ENCODE assay signal across 29 cellular contexts in genomic region chr2:12389354-12390045, GRCh38.
DNase-seq lines count a peak whose midpoint lies in the region; ATAC-seq, FAIRE-seq and TF ChIP-seq lines count a peak whose summit lies in the region.
"Had no signal": no experiment of that assay in that cellular context is flagged by ENCODE, and none has a peak within 500 bp of the region (broad histone marks: within the 10 kb centered on the region; RNA-seq: fewer than 3 reads in every experiment).

No MANE protein-coding gene starts in this region.

- H3K36me3 Mint-ChIP-seq in HFFc6 (ENCODE audit: low read depth), result no peaks in the 10 kb centered on the region
- H3K36me3 Mint-ChIP-seq in chondrocyte (ENCODE audit: low read depth), result no peaks in the 10 kb centered on the region
- no peaks in the 10 kb centered on the region for H3K36me3 Mint-ChIP-seq in stimulated activated effector memory CD8-positive, alpha-beta T cell treated with anti-CD3 and anti-CD28 coated beads, Interleukin-12 subunit alpha, Interleukin-12 subunit beta, amount 100 ng/mL, for 72 hours
- H3K36me3 Mint-ChIP-seq: IgD-negative memory B cell; natural killer cell treated with Interleukin-12 subunit alpha and Interleukin-12 subunit beta and Interleukin-15 and Interleukin-18, amount 100 ng/mL, for 72 hours had no signal

- TF ChIP-seq POLR2A in suprapubic skin (IDR thresholded peaks at IDR 0.05), result no peak

- H3K27ac ChIP-seq in keratinocyte (ENCODE audit: control insufficient read depth, insufficient read depth, low read length), result no peak overlapping the region
- no peak overlapping the region for H3K27ac ChIP-seq in suprapubic skin
- H3K27ac ChIP-seq: brain microvascular endothelial cell, C4-2B, epithelial cell of prostate, heart left ventricle, RWPE1, skin epidermis, vagina had no signal

- H3K36me3 ChIP-seq in keratinocyte (ENCODE audit: control insufficient read depth in 2 of 2, extremely low read depth in 1 of 2, insufficient read depth in 2 of 2, low read length in 2 of 2) (no peaks in the 10 kb centered on the region), suprapubic skin (no peaks in the 10 kb centered on the region)
- H3K36me3 ChIP-seq: brain microvascular endothelial cell, heart left ventricle, vagina had no signal

- peaks cover 7% of the 10 kb centered on the region for H3K4me1 ChIP-seq in keratinocyte (ENCODE audit: control insufficient read depth, extremely low read depth, insufficient read depth, low read length)
- no peaks in the 10 kb centered on the region for H3K4me1 ChIP-seq in suprapubic skin
- H3K4me1 ChIP-seq: vagina had no signal

- H3K79me2 ChIP-seq in keratinocyte (ENCODE audit: control insufficient read depth, insufficient read depth, low read length), result no peaks in the 10 kb centered on the region

- WGBS in suprapubic skin, result 47% methylated on average over 9 of the region's 9 CpGs

- H3K27ac Mint-ChIP-seq in HFFc6 (0 out of 2 replicates have a peak overlapping the region, but pooled peaks have one; percentile 1), chondrocyte (ENCODE audit: unreplicated experiment) (peak overlapping the region; percentile 34)
- H3K27ac Mint-ChIP-seq in stimulated activated effector memory CD8-positive, alpha-beta T cell treated with anti-CD3 and anti-CD28 coated beads, Interleukin-12 subunit alpha, Interleukin-12 subunit beta, amount 100 ng/mL, for 72 hours, result no peak overlapping the region
- H3K27ac Mint-ChIP-seq: activated naive CD4-positive, alpha-beta T cell treated with anti-CD3 and anti-CD28 coated beads, Interleukin-2, amount 50 U/mL, for 72 hours; activated T-helper 1 cell treated with anti-CD3 and anti-CD28 coated beads, Interleukin-12 subunit alpha, Interleukin-12 subunit beta, Interleukin-2, Interleukin-4 antibody, amounts not matched to agents 30 ng/mL and 10 ng/mL and 1 ng/mL, durations not matched to agents 14 hours and 24 hours and 36 hours; IgD-negative memory B cell; natural killer cell treated with Interleukin-12 subunit alpha and Interleukin-12 subunit beta and Interleukin-15 and Interleukin-18, amount 100 ng/mL, for 72 hours; progenitor cell of endocrine pancreas had no signal

- no peak overlapping the region for H3K9ac ChIP-seq in keratinocyte (ENCODE audit: control insufficient read depth, extremely low read depth, insufficient read depth, low read length)

- peak; percentile 90 for FAIRE-seq in keratinocyte (lab: Jason Lieb, UNC)
- FAIRE-seq: A204.1, TTC549 had no signal

- no peaks in the 10 kb centered on the region for H4K20me1 ChIP-seq in keratinocyte (ENCODE audit: control insufficient read depth, extremely low read depth, insufficient read depth, low read length)

- dilution Hi-C loops in keratinocyte (cut with MboI; ENCODE audit: extremely low pct_ligation_motif_present, low sequenced_read_pairs), result no loop called here

- H3K4me2 ChIP-seq in keratinocyte (ENCODE audit: control insufficient read depth, extremely low read depth, insufficient read depth, low read depth, low read length), result no peak overlapping the region

- peaks cover 4% of the 10 kb centered on the region for H3K27me3 Mint-ChIP-seq in HFFc6 (ENCODE audit: insufficient read depth)
- H3K27me3 Mint-ChIP-seq in chondrocyte (ENCODE audit: low read depth), result no peaks in the 10 kb centered on the region

- H3K4me1 Mint-ChIP-seq in HFFc6 (ENCODE audit: low read depth) (peaks cover 9% of the 10 kb centered on the region), chondrocyte (ENCODE audit: low read depth) (peaks cover 15% of the 10 kb centered on the region)
- H3K4me1 Mint-ChIP-seq in stimulated activated effector memory CD8-positive, alpha-beta T cell treated with anti-CD3 and anti-CD28 coated beads, Interleukin-12 subunit alpha, Interleukin-12 subunit beta, amount 100 ng/mL, for 72 hours, result no peaks in the 10 kb centered on the region
- H3K4me1 Mint-ChIP-seq: IgD-negative memory B cell had no signal

- H2AFZ ChIP-seq in keratinocyte (ENCODE audit: control insufficient read depth, low read length), result no peak overlapping the region

- H3K4me3 ChIP-seq in keratinocyte (ENCODE audit: control insufficient read depth in 2 of 3, extremely low read depth in 1 of 3, insufficient read depth in 2 of 3, low read depth in 1 of 3, low read length in 3 of 3) (no peak overlapping the region), suprapubic skin (no peak overlapping the region)
- H3K4me3 ChIP-seq: heart left ventricle, skin epidermis, vagina had no signal

- TF ChIP-seq CTCF in HFFc6 (IDR thresholded peaks at IDR 0.05), result no peak
- no peak for TF ChIP-seq CTCF in chondrocyte (IDR thresholded peaks at IDR 0.05)
- no peak for TF ChIP-seq CTCF in keratinocyte (optimal IDR thresholded peaks at IDR 0.05 in 1 of 3, IDR thresholded peaks at IDR 0.05 in 1 of 3, conservative IDR thresholded peaks at IDR 0.05 in 1 of 3; ENCODE audit: extremely low read depth in 1 of 3, insufficient read depth in 2 of 3, low read length in 3 of 3)
- no peak for TF ChIP-seq CTCF in suprapubic skin (IDR thresholded peaks at IDR 0.05)

- no peak for TF ChIP-seq EP300 in suprapubic skin (IDR thresholded peaks at IDR 0.05)

- H3K9me3 Mint-ChIP-seq in HFFc6 (no peaks in the 10 kb centered on the region), chondrocyte (ENCODE audit: low read depth) (no peaks in the 10 kb centered on the region)
- H3K9me3 Mint-ChIP-seq in stimulated activated effector memory CD8-positive, alpha-beta T cell treated with anti-CD3 and anti-CD28 coated beads, Interleukin-12 subunit alpha, Interleukin-12 subunit beta, amount 100 ng/mL, for 72 hours, result no peaks in the 10 kb centered on the region
- H3K9me3 Mint-ChIP-seq: activated T-helper 1 cell treated with anti-CD3 and anti-CD28 coated beads, Interleukin-12 subunit alpha, Interleukin-12 subunit beta, Interleukin-2, Interleukin-4 antibody, amounts not matched to agents 30 ng/mL and 10 ng/mL and 1 ng/mL, durations not matched to agents 14 hours and 24 hours and 36 hours; natural killer cell treated with Interleukin-12 subunit alpha and Interleukin-12 subunit beta and Interleukin-15 and Interleukin-18, amount 100 ng/mL, for 72 hours had no signal

- no peak for ATAC-seq in stimulated activated effector memory CD8-positive, alpha-beta T cell treated with anti-CD3 and anti-CD28 coated beads, Interleukin-12 subunit alpha, Interleukin-12 subunit beta, amount 100 ng/mL, for 72 hours
- ATAC-seq in GM21526 (IDR thresholded peaks at IDR 0.05; ENCODE audit: low FRiP score, unreplicated experiment), result no peak
- ATAC-seq: activated naive CD4-positive, alpha-beta T cell treated with anti-CD3 and anti-CD28 coated beads, Interleukin-2, amount 50 U/mL, for 72 hours; heart left ventricle; natural killer cell treated with Interleukin-12 subunit alpha and Interleukin-12 subunit beta and Interleukin-15 and Interleukin-18, amount 100 ng/mL, for 72 hours had no signal

- no peaks in the 10 kb centered on the region for H3K9me3 ChIP-seq in keratinocyte (ENCODE audit: control insufficient read depth, low read depth, low read length)
- no peaks in the 10 kb centered on the region for H3K9me3 ChIP-seq in suprapubic skin
- H3K9me3 ChIP-seq: vagina had no signal

- H3K4me3 Mint-ChIP-seq in HFFc6 (peak overlapping the region; percentile 5; the same call in 1 of the 2 replicates), chondrocyte (ENCODE audit: unreplicated experiment) (no peak overlapping the region)
- no peak overlapping the region for H3K4me3 Mint-ChIP-seq in stimulated activated effector memory CD8-positive, alpha-beta T cell treated with anti-CD3 and anti-CD28 coated beads, Interleukin-12 subunit alpha, Interleukin-12 subunit beta, amount 100 ng/mL, for 72 hours
- H3K4me3 Mint-ChIP-seq: activated T-helper 1 cell treated with anti-CD3 and anti-CD28 coated beads, Interleukin-12 subunit alpha, Interleukin-12 subunit beta, Interleukin-2, Interleukin-4 antibody, amounts not matched to agents 30 ng/mL and 10 ng/mL and 1 ng/mL, durations not matched to agents 14 hours and 24 hours and 36 hours; IgD-negative memory B cell; natural killer cell treated with Interleukin-12 subunit alpha and Interleukin-12 subunit beta and Interleukin-15 and Interleukin-18, amount 100 ng/mL, for 72 hours had no signal

- DNase-seq in A172 (ENCODE audit: low spot score) (peak; percentile 68), HFFc6 (peak; percentile 2), chondrocyte (ENCODE audit: low spot score) (no peak), keratinocyte (ENCODE audit: low read depth, low spot score) (no peak), midbrain (lab: John Stamatoyannopoulos, UW) (no peak), suprapubic skin (ENCODE audit: low spot score in 2 of 2) (no peak)
- DNase-seq in stimulated activated effector memory CD8-positive, alpha-beta T cell treated with anti-CD3 and anti-CD28 coated beads, Interleukin-12 subunit alpha, Interleukin-12 subunit beta, amount 100 ng/mL, for 72 hours (ENCODE audit: low spot score in 2 of 2), result no peak
- DNase-seq: brain microvascular endothelial cell; dermis blood vessel endothelial cell; DMS153; heart left ventricle; NCI-H1694; NCI-H2227 treated with DMSO at 0.1 percent for 48 hours; NK-92 treated with Interleukin-12 subunit alpha and Interleukin-12 subunit beta, amount 100 ng/mL, for 24 hours; stimulated activated CD4-positive, alpha-beta T cell treated with anti-CD3 and anti-CD28 coated beads, Interleukin-4, amount 100 ng/mL, for 24 hours; SW 1271 had no signal

- H3K27me3 ChIP-seq in keratinocyte (ENCODE audit: control insufficient read depth, extremely low read depth, insufficient read depth, low read length), result no peaks in the 10 kb centered on the region
- no peaks in the 10 kb centered on the region for H3K27me3 ChIP-seq in suprapubic skin
- H3K27me3 ChIP-seq: brain microvascular endothelial cell, heart left ventricle, vagina had no signal

- H3K9me1 ChIP-seq in keratinocyte (ENCODE audit: control insufficient read depth, extremely low read depth, insufficient read depth, low read length), result no peaks in the 10 kb centered on the region

Comparison
In these comparisons a context has a peak if more than half of its experiments do, and no peak if none do; other contexts are left out.
1. DNase-seq: peak in A172 (single experiment) and HFFc6 (single experiment); none in chondrocyte (single experiment), keratinocyte (single experiment), stimulated activated effector memory CD8-positive, alpha-beta T cell treated with anti-CD3 and anti-CD28 coated beads, Interleukin-12 subunit alpha, Interleukin-12 subunit beta, amount 100 ng/mL, for 72 hours (0 of 2), midbrain (single experiment) and suprapubic skin (0 of 2).